16 cellular contexts compared by ENCODE assay signal in the genomic region with DNA sequence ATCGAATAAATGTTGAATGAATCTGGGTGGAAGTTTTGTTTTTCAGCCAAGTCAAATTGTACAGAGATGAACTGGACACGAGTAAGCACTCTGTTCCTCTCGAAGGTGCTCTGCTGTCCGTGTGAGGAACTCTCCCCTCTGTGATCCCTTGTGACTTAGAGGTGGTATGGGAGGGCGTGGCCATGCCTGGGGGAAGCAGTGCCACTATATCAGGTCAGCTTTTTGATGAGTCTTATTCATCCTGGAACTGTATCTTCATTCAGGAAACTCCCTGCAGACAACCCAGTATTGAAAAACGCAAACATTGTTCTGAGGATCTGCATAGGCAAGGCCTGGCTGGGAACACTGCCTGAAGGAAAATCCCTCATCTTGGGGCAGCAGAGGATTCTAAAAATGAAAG. TPM values are rescaled to one million over a fixed set of nuclear protein-coding genes. Genes with fewer than 3 reads are reported as not detected.
DNase-seq lines count a peak whose midpoint lies in the region; ATAC-seq and TF ChIP-seq lines count a peak whose summit lies in the region.
"Had no signal": no experiment of that assay in that cellular context is flagged by ENCODE, and none has a peak within 500 bp of the region (broad histone marks: within the 10 kb centered on the region; RNA-seq: fewer than 3 reads in every experiment).

No MANE protein-coding gene starts in this region.

- intact Hi-C loops in activated T-helper 1 cell treated with anti-CD3 and anti-CD28 coated beads, Interleukin-12 subunit alpha, Interleukin-12 subunit beta, Interleukin-2, Interleukin-4 antibody, amounts not matched to agents 30 ng/mL and 10 ng/mL and 1 ng/mL, durations not matched to agents 14 hours and 24 hours and 36 hours (cut with micrococcal nuclease) = loop anchor here (1.0 to 2.0 kb wide), 2 partner anchors 34 to 48 kb away; no protein-coding TSS in a partner anchor
- intact Hi-C loops in upper lobe of right lung (cut with DNase I) (no loop called here), Right ventricle myocardium inferior (cut with DNase I) (no loop called here)

- ATAC-seq in HG02623 (IDR thresholded peaks at IDR 0.05; ENCODE audit: unreplicated experiment) = peak; percentile 46
- ATAC-seq in upper lobe of right lung = peak; percentile 26
- no peak for ATAC-seq in Right ventricle myocardium inferior
- no peak for ATAC-seq in HG02678 (IDR thresholded peaks at IDR 0.05; ENCODE audit: unreplicated experiment)
- ATAC-seq: T-helper 17 cell had no signal

- no peaks in the 10 kb centered on the region for H3K4me1 ChIP-seq in upper lobe of right lung

- no peaks in the 10 kb centered on the region for H3K27me3 ChIP-seq in upper lobe of right lung

- peaks cover 32% of the 10 kb centered on the region for H3K4me1 Mint-ChIP-seq in activated T-helper 1 cell treated with anti-CD3 and anti-CD28 coated beads, Interleukin-12 subunit alpha, Interleukin-12 subunit beta, Interleukin-2, Interleukin-4 antibody, amounts not matched to agents 30 ng/mL and 10 ng/mL and 1 ng/mL, durations not matched to agents 14 hours and 24 hours and 36 hours (ENCODE audit: low read depth)
- H3K4me1 Mint-ChIP-seq: activated naive CD8-positive, alpha-beta T cell treated with anti-CD3 and anti-CD28 coated beads, Interleukin-2, amount 10 ng/mL, durations not matched to agents 7 days and 5 days; T-helper 17 cell had no signal

- no peak overlapping the region for H3K27ac ChIP-seq in upper lobe of right lung

- H3K4me3 ChIP-seq in upper lobe of right lung = no peak overlapping the region

- H3K36me3 Mint-ChIP-seq in activated T-helper 1 cell treated with anti-CD3 and anti-CD28 coated beads, Interleukin-12 subunit alpha, Interleukin-12 subunit beta, Interleukin-2, Interleukin-4 antibody, amounts not matched to agents 30 ng/mL and 10 ng/mL and 1 ng/mL, durations not matched to agents 14 hours and 24 hours and 36 hours (ENCODE audit: low read depth) = peaks cover 4% of the 10 kb centered on the region
- H3K36me3 Mint-ChIP-seq: activated naive CD8-positive, alpha-beta T cell treated with anti-CD3 and anti-CD28 coated beads, Interleukin-2, amount 10 ng/mL, durations not matched to agents 7 days and 5 days had no signal

- H3K27ac Mint-ChIP-seq in activated T-helper 1 cell treated with anti-CD3 and anti-CD28 coated beads, Interleukin-12 subunit alpha, Interleukin-12 subunit beta, Interleukin-2, Interleukin-4 antibody, amounts not matched to agents 30 ng/mL and 10 ng/mL and 1 ng/mL, durations not matched to agents 14 hours and 24 hours and 36 hours = peak overlapping the region; percentile 84
- H3K27ac Mint-ChIP-seq: activated naive CD8-positive, alpha-beta T cell treated with anti-CD3 and anti-CD28 coated beads, Interleukin-2, amount 10 ng/mL, durations not matched to agents 7 days and 5 days; B cell; T-helper 17 cell had no signal

- H3K36me3 ChIP-seq in upper lobe of right lung = no peaks in the 10 kb centered on the region

- TF ChIP-seq CTCF in upper lobe of right lung (IDR thresholded peaks at IDR 0.05) = no peak

- H3K9me3 ChIP-seq in upper lobe of right lung = peaks cover 3% of the 10 kb centered on the region

- DNase-seq in stimulated activated CD4-positive, alpha-beta T cell treated with anti-CD3 and anti-CD28 coated beads, Interleukin-1b, Interleukin-23, amount 100 ng/mL, for 48 hours = peak; percentile 36
- no peak for DNase-seq in stimulated activated CD4-positive, alpha-beta T cell treated with anti-CD3 and anti-CD28 coated beads, Interleukin-2, amount 100 ng/mL, for 48 hours
- DNase-seq in activated T-helper 1 cell treated with anti-CD3 and anti-CD28 coated beads, Interleukin-12 subunit alpha, Interleukin-12 subunit beta, Interleukin-2, Interleukin-4 antibody, amounts not matched to agents 30 ng/mL and 10 ng/mL and 1 ng/mL, durations not matched to agents 14 hours and 24 hours and 36 hours (ENCODE audit: low spot score) = no peak
- DNase-seq in upper lobe of right lung (no peak), Right ventricle myocardium inferior (ENCODE audit: missing footprints) (no peak), GM03348 (ENCODE audit: low spot score) (no peak)
- DNase-seq: activated CD8-positive, alpha-beta T cell treated with anti-CD3 and anti-CD28 coated beads for 36 hours; activated naive CD8-positive, alpha-beta T cell treated with anti-CD3 and anti-CD28 coated beads, Interleukin-2, amount 10 ng/mL, durations not matched to agents 7 days and 5 days; DND-41; NCI-H2107; stimulated activated naive CD4-positive, alpha-beta T cell; T-helper 17 cell had no signal

- no peak overlapping the region for H3K4me3 Mint-ChIP-seq in activated T-helper 1 cell treated with anti-CD3 and anti-CD28 coated beads, Interleukin-12 subunit alpha, Interleukin-12 subunit beta, Interleukin-2, Interleukin-4 antibody, amounts not matched to agents 30 ng/mL and 10 ng/mL and 1 ng/mL, durations not matched to agents 14 hours and 24 hours and 36 hours
- H3K4me3 Mint-ChIP-seq: activated CD8-positive, alpha-beta T cell treated with anti-CD3 and anti-CD28 coated beads for 36 hours; activated naive CD8-positive, alpha-beta T cell treated with anti-CD3 and anti-CD28 coated beads, Interleukin-2, amount 10 ng/mL, durations not matched to agents 7 days and 5 days; B cell; T-helper 17 cell had no signal

- peaks cover 20% of the 10 kb centered on the region for H3K9me3 Mint-ChIP-seq in activated T-helper 1 cell treated with anti-CD3 and anti-CD28 coated beads, Interleukin-12 subunit alpha, Interleukin-12 subunit beta, Interleukin-2, Interleukin-4 antibody, amounts not matched to agents 30 ng/mL and 10 ng/mL and 1 ng/mL, durations not matched to agents 14 hours and 24 hours and 36 hours

- no peaks in the 10 kb centered on the region for H3K27me3 Mint-ChIP-seq in activated T-helper 1 cell treated with anti-CD3 and anti-CD28 coated beads, Interleukin-12 subunit alpha, Interleukin-12 subunit beta, Interleukin-2, Interleukin-4 antibody, amounts not matched to agents 30 ng/mL and 10 ng/mL and 1 ng/mL, durations not matched to agents 14 hours and 24 hours and 36 hours (ENCODE audit: insufficient read depth)

RNA-seq across cellular contexts. Expression of gene FLT1, which starts 45.7 kb away (rescaled TPM):
- 45.6 and 46.3 TPM in 2 replicates for total RNA-seq in activated T-helper 1 cell treated with anti-CD3 and anti-CD28 coated beads, Interleukin-12 subunit alpha, Interleukin-12 subunit beta, Interleukin-2, Interleukin-4 antibody, amounts not matched to agents 30 ng/mL and 10 ng/mL and 1 ng/mL, durations not matched to agents 14 hours and 24 hours and 36 hours
- total RNA-seq in upper lobe of right lung = 72.4 TPM
- total RNA-seq in Right ventricle myocardium inferior = 41.0 TPM
- total RNA-seq: LHCN-M2 had no signal

Comparison
In these comparisons a context has a peak if more than half of its experiments do, and no peak if none do; other contexts are left out.
1. ATAC-seq: peak in HG02623 (single experiment) and upper lobe of right lung (single experiment); none in Right ventricle myocardium inferior (single experiment) and HG02678 (single experiment).